ENCODE assay signal across 10 cellular contexts in genomic region chr2:36433311-36434217, GRCh38.
DNase-seq lines count a peak whose midpoint lies in the region; ATAC-seq and TF ChIP-seq lines count a peak whose summit lies in the region.
"Had no signal": no experiment of that assay in that cellular context is flagged by ENCODE, and none has a peak within 500 bp of the region (broad histone marks: within the 10 kb centered on the region; RNA-seq: fewer than 3 reads in every experiment).

No MANE protein-coding gene starts in this region.

- H3K36me3 ChIP-seq in right lobe of liver (no peaks in the 10 kb centered on the region), uterus (no peaks in the 10 kb centered on the region)

- no peak for TF ChIP-seq CTCF in cardiac fibroblast (IDR thresholded peaks at IDR 0.05; ENCODE audit: low read depth, low read length)
- no peak for TF ChIP-seq CTCF in right lobe of liver (IDR thresholded peaks at IDR 0.05)
- TF ChIP-seq CTCF in uterus (IDR thresholded peaks at IDR 0.05) = no peak

- WGBS in right lobe of liver (ENCODE audit: insufficient coverage, low coverage, low lambda C conversion rate, missing lambda C conversion rate) = 59% methylated on average over 11 of the region's 11 CpGs

- H3K4me1 ChIP-seq in right lobe of liver = no peaks in the 10 kb centered on the region
- H3K4me1 ChIP-seq in uterus = peaks cover 14 to 20% of the 10 kb centered on the region in 2 donors

- H3K27ac ChIP-seq in right lobe of liver (peak overlapping the region in 1 of 3 donors; percentile 4), uterus (peak overlapping the region; percentile 59 to 83)
- H3K27ac ChIP-seq: HL-60 had no signal

- DNase-seq in NCI-H2171 treated with DMSO at 0.1 percent for 48 hours (lab: John Stamatoyannopoulos, UW) = peak; percentile 20
- DNase-seq in NCI-H2171 (lab: John Stamatoyannopoulos, UW) = no peak
- peak; percentile 84 to 85 for DNase-seq in cardiac fibroblast (ENCODE audit: low read depth in 2 of 2)
- no peak for DNase-seq in right lobe of liver
- peak; percentile 38 to 51 for DNase-seq in uterus
- no peak for DNase-seq in NCI-H2227 (lab: John Stamatoyannopoulos, UW; ENCODE audit: unreplicated experiment)
- DNase-seq: ACHN had no signal

- peak in 3 of 4 donors; percentile 31 to 39 (median 33) for ATAC-seq in right lobe of liver
- no peak for ATAC-seq in GM21447 (IDR thresholded peaks at IDR 0.05; ENCODE audit: unreplicated experiment)
- no peak for ATAC-seq in GM18505 (IDR thresholded peaks at IDR 0.05; ENCODE audit: unreplicated experiment)

- intact Hi-C loops in right lobe of liver (cut with DNase I) = no loop called here
- intact Hi-C loops in uterus (cut with DNase I; ENCODE audit: low total_unique reads) = no loop called here

- H3K9me3 ChIP-seq in right lobe of liver (no peaks in the 10 kb centered on the region), uterus (no peaks in the 10 kb centered on the region)

- TF ChIP-seq POLR2A in right lobe of liver (IDR thresholded peaks at IDR 0.05) = no peak
- no peak for TF ChIP-seq POLR2A in uterus (IDR thresholded peaks at IDR 0.05)
- TF ChIP-seq POLR2A in GM18505 (IDR thresholded peaks at IDR 0.05; ENCODE audit: borderline replicate concordance, extremely low read depth, insufficient read depth, insufficient read length) = no peak

- H3K27me3 ChIP-seq in right lobe of liver (no peaks in the 10 kb centered on the region), uterus (no peaks in the 10 kb centered on the region)

- no peak overlapping the region for H3K4me3 ChIP-seq in cardiac fibroblast (replicated peaks in 1 of 2; ENCODE audit: low read depth in 2 of 2, low read length in 2 of 2)
- H3K4me3 ChIP-seq in right lobe of liver = no peak overlapping the region
- H3K4me3 ChIP-seq in uterus = no peak overlapping the region

Comparison
In these comparisons a context has a peak if more than half of its experiments do, and no peak if none do; other contexts are left out.
1. DNase-seq: peak in NCI-H2171 treated with DMSO at 0.1 percent for 48 hours (single experiment), cardiac fibroblast (2 of 2) and uterus (2 of 2); none in NCI-H2171 (single experiment), right lobe of liver (0 of 3) and NCI-H2227 (single experiment).
2. ATAC-seq: peak in right lobe of liver (3 of 4); none in GM21447 (single experiment) and GM18505 (single experiment).